Comparison of ENCODE assay signal across 9 cellular contexts in the genomic region with DNA sequence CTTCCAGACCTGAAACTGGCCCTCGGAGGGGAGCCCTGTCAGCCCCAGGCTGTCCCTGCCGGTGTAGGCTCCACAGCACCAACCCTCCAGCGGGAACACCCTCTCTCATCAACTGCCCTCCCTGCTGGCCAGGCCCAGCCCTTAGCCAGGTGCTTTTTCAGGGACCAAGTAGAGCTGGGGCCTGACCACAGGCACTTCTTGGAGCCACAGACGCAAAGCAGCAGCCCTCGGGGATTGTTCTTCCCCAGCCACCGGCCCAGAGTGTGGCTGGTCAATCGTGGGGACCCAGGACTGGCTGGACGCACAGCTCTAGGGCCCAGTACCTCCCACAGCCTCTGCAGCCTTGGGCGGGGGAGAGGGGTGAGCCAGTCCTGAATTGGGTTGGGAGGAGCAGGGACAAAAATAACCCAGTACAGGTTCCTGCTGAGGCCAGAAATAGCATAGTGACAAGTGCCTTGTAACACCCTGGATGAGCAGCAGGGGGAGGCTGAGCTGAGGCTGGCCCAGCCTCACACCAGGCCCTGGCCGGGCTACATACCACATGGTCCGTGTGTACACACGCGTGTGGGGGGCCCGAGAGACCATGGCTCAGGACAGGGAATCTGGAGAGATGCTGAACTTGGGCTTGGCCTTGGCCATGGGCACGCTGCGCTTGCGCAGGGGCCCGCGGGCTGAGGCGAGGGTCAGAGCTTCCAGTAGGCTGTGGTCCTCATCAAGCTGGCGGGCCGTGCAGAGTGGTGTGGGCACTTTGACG. TPM values are rescaled to one million over a fixed set of nuclear protein-coding genes. Genes with fewer than 3 reads are reported as not detected.
DNase-seq lines count a peak whose midpoint lies in the region; ATAC-seq and TF ChIP-seq lines count a peak whose summit lies in the region.
"Had no signal": no experiment of that assay in that cellular context is flagged by ENCODE, and none has a peak within 500 bp of the region (broad histone marks: within the 10 kb centered on the region; RNA-seq: fewer than 3 reads in every experiment).

No MANE protein-coding gene starts in this region.

- TF ChIP-seq CTCF in HFFc6 (IDR thresholded peaks at IDR 0.05) (peak; percentile 79), nephron (IDR thresholded peaks at IDR 0.05; ENCODE audit: unreplicated experiment in 3 of 3) (peak; percentile 50 to 68 (median 60))

- H3K27me3 Mint-ChIP-seq in HFFc6 (ENCODE audit: insufficient read depth) (peaks cover 12% of the 10 kb centered on the region), nephron (ENCODE audit: low read depth) (peaks cover 45% of the 10 kb centered on the region)

- no peaks in the 10 kb centered on the region for H3K36me3 Mint-ChIP-seq in HFFc6 (ENCODE audit: low read depth)
- H3K36me3 Mint-ChIP-seq in nephron (ENCODE audit: low read depth) = no peaks in the 10 kb centered on the region

- peak; percentile 26 to 36 for ATAC-seq in activated CD4-positive, CD25-positive, alpha-beta regulatory T cell treated with anti-CD3 and anti-CD28 coated beads, Interleukin-2, amount 50 U/mL, for 24 hours
- ATAC-seq in esophagus mucosa = peak; percentile 58

- peaks cover 30% of the 10 kb centered on the region for H3K4me1 Mint-ChIP-seq in HFFc6 (ENCODE audit: low read depth)
- H3K4me1 Mint-ChIP-seq in nephron = no peaks in the 10 kb centered on the region

- H3K9me3 Mint-ChIP-seq in HFFc6 = no peaks in the 10 kb centered on the region
- no peaks in the 10 kb centered on the region for H3K9me3 Mint-ChIP-seq in nephron

- H3K4me3 Mint-ChIP-seq in HFFc6 = no peak overlapping the region
- peak overlapping the region in 2 of 3 experiments; percentile 70 to 81 for H3K4me3 Mint-ChIP-seq in nephron

- no peak for DNase-seq in activated CD4-positive, CD25-positive, alpha-beta regulatory T cell treated with anti-CD3 and anti-CD28 coated beads, Interleukin-2, amount 50 U/mL, for 72 hours
- DNase-seq in HFFc6 (peak; percentile 20), NCI-H1694 treated with DMSO at 0.1 percent for 48 hours (lab: John Stamatoyannopoulos, UW) (peak; percentile 34), GM19240 (ENCODE audit: insufficient read length, low spot score) (no peak)
- peak; percentile 55 to 60 for DNase-seq in activated CD4-positive, alpha-beta T cell treated with anti-CD3 and anti-CD28 coated beads, Interleukin-2, amount 50 U/mL, for 48 hours

- H3K27ac Mint-ChIP-seq in HFFc6 (no peak overlapping the region), nephron (no peak overlapping the region)

RNA-seq across cellular contexts. Expression of a gene that starts 2.0 kb away (rescaled TPM):
- total RNA-seq in HFFc6 (2021; fragmentation: NEBNext Ultra II Directional; extraction: Animal tissue kit (Norgen Biotek cat#: 25700)) = not detected
- total RNA-seq in esophagus mucosa = 0.36 TPM
- total RNA-seq: glomerular endothelial cell had no signal

RNA-seq across cellular contexts. Expression of a gene that starts 34.9 kb away (rescaled TPM):
- 1 to 10 TPM; 2.2 to 3.4 (median 2.5) TPM for total RNA-seq in HFFc6 (2021; fragmentation: NEBNext Ultra II Directional; extraction: Animal tissue kit (Norgen Biotek cat#: 25700))
- total RNA-seq in esophagus mucosa = 1.4 TPM

Comparison
In these comparisons a context has a peak if more than half of its experiments do, and no peak if none do; other contexts are left out.
1. DNase-seq: peak in HFFc6 (single experiment), NCI-H1694 treated with DMSO at 0.1 percent for 48 hours (single experiment) and activated CD4-positive, alpha-beta T cell treated with anti-CD3 and anti-CD28 coated beads, Interleukin-2, amount 50 U/mL, for 48 hours (2 of 2); none in activated CD4-positive, CD25-positive, alpha-beta regulatory T cell treated with anti-CD3 and anti-CD28 coated beads, Interleukin-2, amount 50 U/mL, for 72 hours (single experiment) and GM19240 (single experiment).